In genomic region chr17:81294512-81295030, GRCh38 we compare ENCODE assay signal across 1 cellular context.
TF ChIP-seq lines count a peak whose summit lies in the region.

No MANE protein-coding gene starts in this region.

TF ChIP-seq in HepG2, 621 proteins besides CTCF, POLR2A, EP300 and RAD21 (continued from another document):
- TF ChIP-seq, protein P1, sequence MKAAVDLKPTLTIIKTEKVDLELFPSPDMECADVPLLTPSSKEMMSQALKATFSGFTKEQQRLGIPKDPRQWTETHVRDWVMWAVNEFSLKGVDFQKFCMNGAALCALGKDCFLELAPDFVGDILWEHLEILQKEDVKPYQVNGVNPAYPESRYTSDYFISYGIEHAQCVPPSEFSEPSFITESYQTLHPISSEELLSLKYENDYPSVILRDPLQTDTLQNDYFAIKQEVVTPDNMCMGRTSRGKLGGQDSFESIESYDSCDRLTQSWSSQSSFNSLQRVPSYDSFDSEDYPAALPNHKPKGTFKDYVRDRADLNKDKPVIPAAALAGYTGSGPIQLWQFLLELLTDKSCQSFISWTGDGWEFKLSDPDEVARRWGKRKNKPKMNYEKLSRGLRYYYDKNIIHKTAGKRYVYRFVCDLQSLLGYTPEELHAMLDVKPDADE (CRISPR knock-in tag; IDR thresholded peaks at IDR 0.05) = 0 out of 2 replicates have a peak, but pooled peaks have one; percentile 21
- no peak for TF ChIP-seq RORA (CRISPR knock-in tag; IDR thresholded peaks at IDR 0.05)
- TF ChIP-seq TFDP1 (CRISPR knock-in tag; IDR thresholded peaks at IDR 0.05; ENCODE audit: borderline replicate concordance) = peak; percentile 64
- TF ChIP-seq ZNF326 (CRISPR knock-in tag; IDR thresholded peaks at IDR 0.05; ENCODE audit: borderline replicate concordance) = no peak
- peak; percentile 35; the same call in 1 of the 2 replicates for TF ChIP-seq TGIF2 (CRISPR knock-in tag; IDR thresholded peaks at IDR 0.05)
- TF ChIP-seq ZC3H13 (CRISPR knock-in tag; IDR thresholded peaks at IDR 0.05) = peak; percentile 64; the same call in 1 of the 2 replicates
- no peak for TF ChIP-seq AKAP8 (CRISPR knock-in tag; IDR thresholded peaks at IDR 0.05)
- TF ChIP-seq ZSCAN25 (CRISPR knock-in tag; IDR thresholded peaks at IDR 0.05) = 0 out of 2 replicates have a peak, but pooled peaks have one; percentile 6
- TF ChIP-seq ZNF383 (CRISPR knock-in tag; IDR thresholded peaks at IDR 0.05; ENCODE audit: borderline replicate concordance) = 0 out of 2 replicates have a peak, but pooled peaks have one; percentile 6
- 0 out of 2 replicates have a peak, but pooled peaks have one; percentile 86 for TF ChIP-seq HOXA7 (CRISPR knock-in tag; IDR thresholded peaks at IDR 0.05)
- TF ChIP-seq, protein P2, sequence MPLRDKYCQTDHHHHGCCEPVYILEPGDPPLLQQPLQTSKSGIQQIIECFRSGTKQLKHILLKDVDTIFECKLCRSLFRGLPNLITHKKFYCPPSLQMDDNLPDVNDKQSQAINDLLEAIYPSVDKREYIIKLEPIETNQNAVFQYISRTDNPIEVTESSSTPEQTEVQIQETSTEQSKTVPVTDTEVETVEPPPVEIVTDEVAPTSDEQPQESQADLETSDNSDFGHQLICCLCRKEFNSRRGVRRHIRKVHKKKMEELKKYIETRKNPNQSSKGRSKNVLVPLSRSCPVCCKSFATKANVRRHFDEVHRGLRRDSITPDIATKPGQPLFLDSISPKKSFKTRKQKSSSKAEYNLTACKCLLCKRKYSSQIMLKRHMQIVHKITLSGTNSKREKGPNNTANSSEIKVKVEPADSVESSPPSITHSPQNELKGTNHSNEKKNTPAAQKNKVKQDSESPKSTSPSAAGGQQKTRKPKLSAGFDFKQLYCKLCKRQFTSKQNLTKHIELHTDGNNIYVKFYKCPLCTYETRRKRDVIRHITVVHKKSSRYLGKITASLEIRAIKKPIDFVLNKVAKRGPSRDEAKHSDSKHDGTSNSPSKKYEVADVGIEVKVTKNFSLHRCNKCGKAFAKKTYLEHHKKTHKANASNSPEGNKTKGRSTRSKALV (CRISPR knock-in tag; IDR thresholded peaks at IDR 0.05) = peak; percentile 45; the same call in 1 of the 2 replicates
- TF ChIP-seq E2F5 (CRISPR knock-in tag; conservative IDR thresholded peaks at IDR 0.05) = peak; percentile 87
- TF ChIP-seq ZNF282 (IDR thresholded peaks at IDR 0.05; ENCODE audit: partially characterized antibody) = no peak
- TF ChIP-seq MXD4 (CRISPR knock-in tag; IDR thresholded peaks at IDR 0.05) = no peak
- peak; percentile 21 for TF ChIP-seq ZNF746 (CRISPR knock-in tag; IDR thresholded peaks at IDR 0.05)
- no peak for TF ChIP-seq TOPORS (CRISPR knock-in tag; IDR thresholded peaks at IDR 0.05)
- TF ChIP-seq HOXA3 (CRISPR knock-in tag; IDR thresholded peaks at IDR 0.05) = no peak; the same call in 1 of the 2 replicates
- 0 out of 2 replicates have a peak, but pooled peaks have one; percentile 13 for TF ChIP-seq SATB2 (CRISPR knock-in tag; IDR thresholded peaks at IDR 0.05)
- 0 out of 2 replicates have a peak, but pooled peaks have one; percentile 1 for TF ChIP-seq ZNF569 (CRISPR knock-in tag; IDR thresholded peaks at IDR 0.05; ENCODE audit: borderline replicate concordance)
- 0 out of 2 replicates have a peak, but pooled peaks have one; percentile 2 for TF ChIP-seq ZNF567 (CRISPR knock-in tag; IDR thresholded peaks at IDR 0.05; ENCODE audit: borderline replicate concordance)
- peak; percentile 22; the same call in 1 of the 2 replicates for TF ChIP-seq BORCS8-MEF2B (CRISPR knock-in tag; IDR thresholded peaks at IDR 0.05)
- TF ChIP-seq ARHGAP35 (CRISPR knock-in tag; IDR thresholded peaks at IDR 0.05; ENCODE audit: borderline replicate concordance) = no peak
- TF ChIP-seq ZNF430 (CRISPR knock-in tag; IDR thresholded peaks at IDR 0.05) = 0 out of 2 replicates have a peak, but pooled peaks have one; percentile 49
- TF ChIP-seq, protein P3, sequence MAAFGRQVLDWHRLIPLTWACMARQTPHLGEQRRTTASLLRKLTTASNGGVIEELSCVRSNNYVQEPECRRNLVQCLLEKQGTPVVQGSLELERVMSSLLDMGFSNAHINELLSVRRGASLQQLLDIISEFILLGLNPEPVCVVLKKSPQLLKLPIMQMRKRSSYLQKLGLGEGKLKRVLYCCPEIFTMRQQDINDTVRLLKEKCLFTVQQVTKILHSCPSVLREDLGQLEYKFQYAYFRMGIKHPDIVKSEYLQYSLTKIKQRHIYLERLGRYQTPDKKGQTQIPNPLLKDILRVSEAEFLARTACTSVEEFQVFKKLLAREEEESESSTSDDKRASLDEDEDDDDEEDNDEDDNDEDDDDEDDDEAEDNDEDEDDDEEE (CRISPR knock-in tag; IDR thresholded peaks at IDR 0.05) = peak; percentile 40; the same call in 1 of the 2 replicates
- 0 out of 2 replicates have a peak, but pooled peaks have one; percentile 11 for TF ChIP-seq ATF7-NPFF (CRISPR knock-in tag; IDR thresholded peaks at IDR 0.05; ENCODE audit: low read depth)
- peak; percentile 20; the same call in 1 of the 2 replicates for TF ChIP-seq HNF4A (CRISPR knock-in tag; IDR thresholded peaks at IDR 0.05)
- TF ChIP-seq, protein P4, sequence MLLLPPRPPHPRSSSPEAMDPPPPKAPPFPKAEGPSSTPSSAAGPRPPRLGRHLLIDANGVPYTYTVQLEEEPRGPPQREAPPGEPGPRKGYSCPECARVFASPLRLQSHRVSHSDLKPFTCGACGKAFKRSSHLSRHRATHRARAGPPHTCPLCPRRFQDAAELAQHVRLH (CRISPR knock-in tag; IDR thresholded peaks at IDR 0.05; ENCODE audit: borderline replicate concordance, low read depth) = 0 out of 2 replicates have a peak, but pooled peaks have one; percentile 5
- TF ChIP-seq REXO4 (CRISPR knock-in tag; IDR thresholded peaks at IDR 0.05; ENCODE audit: borderline replicate concordance) = 0 out of 2 replicates have a peak, but pooled peaks have one; percentile 16
TF ChIP-seq in HepG2: peak in this region for 56.
